In genomic region chr7:37181550-37181932, GRCh38 we compare ENCODE assay signal across 2 cellular contexts.
TF ChIP-seq lines count a peak whose summit lies in the region.

No MANE protein-coding gene starts in this region.

TF ChIP-seq in IMR-90, 13 proteins besides CTCF, POLR2A, EP300 and RAD21:
- TF ChIP-seq SMC3 (IDR thresholded peaks at IDR 0.05; ENCODE audit: low read depth, low read length) (no peak), RCOR1 (IDR thresholded peaks at IDR 0.05; ENCODE audit: insufficient replicate concordance, low read length) (no peak), FOS (IDR thresholded peaks at IDR 0.05; ENCODE audit: low read depth, low read length) (no peak)

TF ChIP-seq in H1, 55 proteins besides CTCF, POLR2A, EP300 and RAD21:
- no peak for TF ChIP-seq POLR2AphosphoS5 (IDR thresholded peaks at IDR 0.05; ENCODE audit: low read depth, low read length)
- peak in 1 of 2 experiments; percentile 54; a peak in 1 of 4 replicates for TF ChIP-seq HDAC2 (IDR thresholded peaks at IDR 0.05; ENCODE audit: borderline replicate concordance in 1 of 2, low read depth in 2 of 2, low read length in 2 of 2)
- TF ChIP-seq RFX5 (IDR thresholded peaks at IDR 0.05; ENCODE audit: borderline replicate concordance, low read depth, low read length), result no peak
- TF ChIP-seq SUZ12 (IDR thresholded peaks at IDR 0.05; ENCODE audit: low read length), result no peak
- TF ChIP-seq KDM1A (IDR thresholded peaks at IDR 0.05; ENCODE audit: borderline replicate concordance, low read length), result peak; percentile 91
- no peak for TF ChIP-seq TBP (IDR thresholded peaks at IDR 0.05; ENCODE audit: low read depth, low read length)
- no peak for TF ChIP-seq HDAC6 (IDR thresholded peaks at IDR 0.05; ENCODE audit: low read depth, low read length)
- TF ChIP-seq EZH2 (IDR thresholded peaks at IDR 0.05; ENCODE audit: low read depth, low read length, severe bottlenecking), result no peak
- TF ChIP-seq EGR1 (IDR thresholded peaks at IDR 0.05; ENCODE audit: borderline replicate concordance, low read depth, low read length), result no peak
